Comparison of ENCODE assay signal across 10 cellular contexts in the genomic region with DNA sequence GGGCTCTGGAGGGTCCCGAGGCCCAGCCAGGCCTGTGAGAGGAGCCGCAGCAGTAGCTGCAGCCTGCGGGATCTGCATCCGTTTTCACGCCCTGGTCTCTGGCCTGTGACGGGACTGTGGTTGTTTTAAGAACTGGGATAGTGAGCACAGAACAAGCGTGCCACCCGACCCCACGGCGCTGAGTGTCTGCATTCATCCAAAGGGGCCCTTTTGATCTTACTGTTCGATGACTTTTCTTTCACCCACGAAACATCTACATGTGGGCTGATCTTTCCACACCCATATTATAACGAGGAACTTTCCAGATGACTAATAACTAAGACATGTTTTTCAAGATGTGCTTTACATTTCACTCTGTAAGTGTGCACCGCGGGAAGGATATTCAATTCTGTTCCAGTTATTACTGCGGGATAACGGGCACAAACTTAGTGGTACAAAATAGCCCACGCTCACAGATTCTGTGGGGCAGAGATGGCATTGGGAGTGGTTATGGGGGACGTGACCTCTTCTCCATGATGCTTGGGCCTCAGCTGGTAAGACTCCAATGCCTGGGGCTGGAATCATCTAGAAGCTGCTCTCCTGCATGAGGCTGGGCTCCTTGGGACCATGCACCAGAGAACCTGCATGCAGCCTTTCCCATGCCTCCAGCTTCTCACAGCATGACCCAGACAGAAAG.
DNase-seq lines count a peak whose midpoint lies in the region; ATAC-seq and TF ChIP-seq lines count a peak whose summit lies in the region.
"Had no signal": no experiment of that assay in that cellular context is flagged by ENCODE, and none has a peak within 500 bp of the region (broad histone marks: within the 10 kb centered on the region; RNA-seq: fewer than 3 reads in every experiment).

No MANE protein-coding gene starts in this region.

- no peak for TF ChIP-seq CTCF in brain microvascular endothelial cell (IDR thresholded peaks at IDR 0.05; ENCODE audit: low read depth, low read length, missing control alignments)
- TF ChIP-seq CTCF in thoracic aorta (IDR thresholded peaks at IDR 0.05): no peak

- peak overlapping the region; percentile 64 for H3K27ac ChIP-seq in brain microvascular endothelial cell
- H3K27ac ChIP-seq in thoracic aorta: peak overlapping the region; percentile 91 to 97

- ATAC-seq in thoracic aorta (ENCODE audit: insufficient number of reproducible peaks, low FRiP score, low read depth) (no peak), GM18861 (IDR thresholded peaks at IDR 0.05; ENCODE audit: unreplicated experiment) (no peak), HG03039 (IDR thresholded peaks at IDR 0.05; ENCODE audit: unreplicated experiment) (no peak)

- H3K4me1 ChIP-seq in thoracic aorta (ENCODE audit: control insufficient read depth in 1 of 2, low read depth in 2 of 2): peaks cover 16 to 67% of the 10 kb centered on the region in 2 donors

- DNase-seq in activated T-cell treated with anti-CD3 and anti-CD28 coated beads for 48 hours (ENCODE audit: low read depth) (peak; percentile 51), brain microvascular endothelial cell (peak; percentile 44), non-pigmented ciliary epithelial cell (ENCODE audit: low read depth) (peak; percentile 40), thoracic aorta (ENCODE audit: low spot score) (no peak), NCI-H1694 treated with DMSO at 0.1 percent for 48 hours (lab: John Stamatoyannopoulos, UW) (no peak)
- DNase-seq in activated T-cell treated with anti-CD3 and anti-CD28 coated beads, Interleukin-2, amount 50 U/mL, for 1 hour: no peak
- DNase-seq: nucleus accumbens, T1000 had no signal

- no peaks in the 10 kb centered on the region for H3K9me3 ChIP-seq in thoracic aorta

- in situ Hi-C loops in brain microvascular endothelial cell (cut with HindIII; ENCODE audit: low pct_ligation_motif_present, low sequenced_read_pairs): no loop called here

- no peaks in the 10 kb centered on the region for H3K27me3 ChIP-seq in brain microvascular endothelial cell (replicated peaks)
- no peaks in the 10 kb centered on the region for H3K27me3 ChIP-seq in thoracic aorta (replicated peaks; ENCODE audit: insufficient read depth)

- H3K4me3 ChIP-seq in brain microvascular endothelial cell (ENCODE audit: low read depth, low read length): no peak overlapping the region
- no peak overlapping the region for H3K4me3 ChIP-seq in thoracic aorta

- H3K36me3 ChIP-seq in brain microvascular endothelial cell (replicated peaks) (no peaks in the 10 kb centered on the region), thoracic aorta (no peaks in the 10 kb centered on the region)

Comparison
In these comparisons a context has a peak if more than half of its experiments do, and no peak if none do; other contexts are left out.
1. DNase-seq: peak in activated T-cell treated with anti-CD3 and anti-CD28 coated beads for 48 hours (single experiment), brain microvascular endothelial cell (single experiment) and non-pigmented ciliary epithelial cell (single experiment); none in activated T-cell treated with anti-CD3 and anti-CD28 coated beads, Interleukin-2, amount 50 U/mL, for 1 hour (single experiment), thoracic aorta (single experiment) and NCI-H1694 treated with DMSO at 0.1 percent for 48 hours (single experiment).